In genomic region chr20:46402236-46402886, GRCh38 we compare ENCODE assay signal across 9 cellular contexts. TPM values are rescaled to one million over a fixed set of nuclear protein-coding genes. Genes with fewer than 3 reads are reported as not detected.
DNase-seq lines count a peak whose midpoint lies in the region; ATAC-seq and TF ChIP-seq lines count a peak whose summit lies in the region.
"Had no signal": no experiment of that assay in that cellular context is flagged by ENCODE, and none has a peak within 500 bp of the region (broad histone marks: within the 10 kb centered on the region; RNA-seq: fewer than 3 reads in every experiment).

No MANE protein-coding gene starts in this region.

- no peak overlapping the region for H4K12ac ChIP-seq in trophoblast cell (ENCODE audit: low read depth, low read length)

- no peak overlapping the region for H2BK12ac ChIP-seq in trophoblast cell (ENCODE audit: low read length)

- no peak overlapping the region for H2BK5ac ChIP-seq in trophoblast cell (ENCODE audit: low read depth, low read length, poor library complexity)

- H3K36me3 ChIP-seq in BLaER1 treated with 17β-estradiol and CSF1 and Interleukin-3, amounts not matched to agents 10 nM and 100 nM: peaks cover 11 to 41% (median 28%) of the 10 kb centered on the region in 11 experiments; a peak in 21 of 22 replicates
- H3K36me3 ChIP-seq in RWPE2 (ENCODE audit: low read depth) (peaks cover 16% of the 10 kb centered on the region), trophoblast cell (ENCODE audit: control insufficient read depth in 1 of 2, insufficient read depth in 2 of 2, low read length in 2 of 2) (peaks cover 4 to 9% of the 10 kb centered on the region in 2 experiments)

- H2BK120ac ChIP-seq in trophoblast cell (ENCODE audit: insufficient read depth, low read length, poor library complexity): no peak overlapping the region

- peak; percentile 29 for DNase-seq in RWPE2 (ENCODE audit: low spot score)
- no peak for DNase-seq in endothelial cell (ENCODE audit: low spot score)
- no peak for DNase-seq in trophoblast cell
- no peak for DNase-seq in stimulated activated naive CD4-positive, alpha-beta T cell treated with Interleukin-2 at 50 U/mL for 16 hours (lab: John Stamatoyannopoulos, UW)
- DNase-seq in NK-92 treated with Interleukin-12 subunit alpha and Interleukin-12 subunit beta, amount 100 ng/mL, for 24 hours (lab: John Stamatoyannopoulos, UW): no peak
- no peak for DNase-seq in NCI-H226
- no peak for DNase-seq in UCSD-AML1 (lab: John Stamatoyannopoulos, UW; ENCODE audit: unreplicated experiment)
- DNase-seq: NCI-H1105 had no signal

- peaks cover 16% of the 10 kb centered on the region for H3K79me2 ChIP-seq in trophoblast cell (ENCODE audit: control insufficient read depth, insufficient read depth, low read length, poor library complexity)

- H3K79me1 ChIP-seq in trophoblast cell (ENCODE audit: low read length): peaks cover 8% of the 10 kb centered on the region

- H3K36me3 Mint-ChIP-seq in endothelial cell (ENCODE audit: low read depth, unreplicated experiment): peaks cover 8% of the 10 kb centered on the region

- peaks cover 7% of the 10 kb centered on the region for H3K27me3 Mint-ChIP-seq in endothelial cell (ENCODE audit: unreplicated experiment)

- H4K91ac ChIP-seq in trophoblast cell (ENCODE audit: low read depth, low read length): no peak overlapping the region

- no CpG with 5 or more reads among the region's 3 CpGs for WGBS in trophoblast cell (ENCODE audit: extremely low coverage, insufficient coverage, insufficient read length)

- no peak overlapping the region for H4K8ac ChIP-seq in trophoblast cell (ENCODE audit: low read depth, low read length)

- no peak overlapping the region for H3K23ac ChIP-seq in trophoblast cell (ENCODE audit: low read length)

- H3K9me3 Mint-ChIP-seq in endothelial cell (ENCODE audit: unreplicated experiment): no peaks in the 10 kb centered on the region

- H3K4me3 Mint-ChIP-seq in endothelial cell (ENCODE audit: unreplicated experiment): peak overlapping the region; percentile 7

- peak overlapping the region; percentile 72 to 94 (median 89); a peak in 20 of 22 replicates for H3K27ac ChIP-seq in BLaER1 treated with 17β-estradiol and CSF1 and Interleukin-3, amounts not matched to agents 10 nM and 100 nM
- H3K27ac ChIP-seq in RWPE2 (ENCODE audit: poor library complexity, severe bottlenecking): no peak overlapping the region
- no peak overlapping the region for H3K27ac ChIP-seq in trophoblast cell (ENCODE audit: low read depth, low read length)

- TF ChIP-seq CTCF in RWPE2 (IDR thresholded peaks at IDR 0.05; ENCODE audit: poor library complexity, severe bottlenecking): no peak
- TF ChIP-seq CTCF in endothelial cell (IDR thresholded peaks at IDR 0.05; ENCODE audit: unreplicated experiment): no peak

- peak overlapping the region; percentile 72 to 97 (median 89) for H3K4me2 ChIP-seq in BLaER1 treated with 17β-estradiol and CSF1 and Interleukin-3, amounts not matched to agents 10 nM and 100 nM
- H3K4me2 ChIP-seq in trophoblast cell (ENCODE audit: low read length): no peak overlapping the region

- H3K4me3 ChIP-seq in BLaER1 treated with 17β-estradiol and CSF1 and Interleukin-3, amounts not matched to agents 10 nM and 100 nM: peak overlapping the region in 3 of 10 experiments; percentile 40 to 60 (median 53); a peak in 5 of 20 replicates
- no peak overlapping the region for H3K4me3 ChIP-seq in RWPE2 (ENCODE audit: severe bottlenecking)
- no peak overlapping the region for H3K4me3 ChIP-seq in trophoblast cell (ENCODE audit: low read depth, low read length)

- H4K20me1 ChIP-seq in BLaER1 treated with 17β-estradiol and CSF1 and Interleukin-3, amounts not matched to agents 10 nM and 100 nM: peaks cover 0 to 64% (median 11%) of the 10 kb centered on the region in 11 experiments; a peak in 12 of 22 replicates

- H3K9me3 ChIP-seq in BLaER1 treated with 17β-estradiol and CSF1 and Interleukin-3, amounts not matched to agents 10 nM and 100 nM (replicated peaks in 1 of 11): no peaks in the 10 kb centered on the region
- no peaks in the 10 kb centered on the region for H3K9me3 ChIP-seq in RWPE2 (ENCODE audit: severe bottlenecking)
- H3K9me3 ChIP-seq in trophoblast cell (ENCODE audit: insufficient read depth, low read depth, low read length): no peaks in the 10 kb centered on the region

- H3K27ac Mint-ChIP-seq in endothelial cell (ENCODE audit: unreplicated experiment): no peak overlapping the region

- H3K14ac ChIP-seq in trophoblast cell (ENCODE audit: low read length): no peak overlapping the region

- H3K9ac ChIP-seq in BLaER1 treated with 17β-estradiol and CSF1 and Interleukin-3, amounts not matched to agents 10 nM and 100 nM: peak overlapping the region in 9 of 11 experiments; percentile 67 to 82 (median 78); a peak in 15 of 22 replicates
- no peak overlapping the region for H3K9ac ChIP-seq in trophoblast cell (ENCODE audit: low read length)

- H3K4me1 Mint-ChIP-seq in endothelial cell (ENCODE audit: unreplicated experiment): peaks cover 31% of the 10 kb centered on the region

- H3K4me1 ChIP-seq in BLaER1 treated with 17β-estradiol and CSF1 and Interleukin-3, amounts not matched to agents 10 nM and 100 nM: peaks cover 67 to 88% (median 85%) of the 10 kb centered on the region in 10 experiments
- H3K4me1 ChIP-seq in RWPE2 (ENCODE audit: insufficient read depth, poor library complexity, severe bottlenecking): peaks cover 21% of the 10 kb centered on the region
- peaks cover 11 to 15% of the 10 kb centered on the region in 2 experiments for H3K4me1 ChIP-seq in trophoblast cell (ENCODE audit: control insufficient read depth in 1 of 2, insufficient read depth in 2 of 2, low read length in 2 of 2)

- H2AFZ ChIP-seq in trophoblast cell (ENCODE audit: insufficient read depth, low read length, poor library complexity): no peak overlapping the region

- no peak for ATAC-seq in RWPE2 (ENCODE audit: low read depth)

- H2AK5ac ChIP-seq in trophoblast cell (ENCODE audit: low read length): no peak overlapping the region

- no peaks in the 10 kb centered on the region for H3K27me3 ChIP-seq in BLaER1 treated with 17β-estradiol and CSF1 and Interleukin-3, amounts not matched to agents 10 nM and 100 nM
- H3K27me3 ChIP-seq in RWPE2 (ENCODE audit: insufficient read depth, poor library complexity, severe bottlenecking) (no peaks in the 10 kb centered on the region), trophoblast cell (ENCODE audit: insufficient read depth, low read length) (no peaks in the 10 kb centered on the region)

- H3K18ac ChIP-seq in trophoblast cell (ENCODE audit: low read length): peak overlapping the region; percentile 23

- H3K4ac ChIP-seq in trophoblast cell (ENCODE audit: low read depth, low read length): no peak overlapping the region

RNA-seq across cellular contexts. Expression of gene ELMO2, which starts 4.1 kb away (rescaled TPM):
- 35.6 TPM for total RNA-seq in endothelial cell (ENCODE audit: unreplicated experiment)
- polyA plus RNA-seq in trophoblast cell (2013): 19.9 and 20.1 TPM in 2 replicates

Comparison
In these comparisons a context has a peak if more than half of its experiments do, and no peak if none do; other contexts are left out.
1. H3K27ac ChIP-seq: peak in BLaER1 treated with 17β-estradiol and CSF1 and Interleukin-3, amounts not matched to agents 10 nM and 100 nM (11 of 11); none in RWPE2 (single experiment) and trophoblast cell (single experiment).